ENCODE assay signal across 1 cellular context in the genomic region with DNA sequence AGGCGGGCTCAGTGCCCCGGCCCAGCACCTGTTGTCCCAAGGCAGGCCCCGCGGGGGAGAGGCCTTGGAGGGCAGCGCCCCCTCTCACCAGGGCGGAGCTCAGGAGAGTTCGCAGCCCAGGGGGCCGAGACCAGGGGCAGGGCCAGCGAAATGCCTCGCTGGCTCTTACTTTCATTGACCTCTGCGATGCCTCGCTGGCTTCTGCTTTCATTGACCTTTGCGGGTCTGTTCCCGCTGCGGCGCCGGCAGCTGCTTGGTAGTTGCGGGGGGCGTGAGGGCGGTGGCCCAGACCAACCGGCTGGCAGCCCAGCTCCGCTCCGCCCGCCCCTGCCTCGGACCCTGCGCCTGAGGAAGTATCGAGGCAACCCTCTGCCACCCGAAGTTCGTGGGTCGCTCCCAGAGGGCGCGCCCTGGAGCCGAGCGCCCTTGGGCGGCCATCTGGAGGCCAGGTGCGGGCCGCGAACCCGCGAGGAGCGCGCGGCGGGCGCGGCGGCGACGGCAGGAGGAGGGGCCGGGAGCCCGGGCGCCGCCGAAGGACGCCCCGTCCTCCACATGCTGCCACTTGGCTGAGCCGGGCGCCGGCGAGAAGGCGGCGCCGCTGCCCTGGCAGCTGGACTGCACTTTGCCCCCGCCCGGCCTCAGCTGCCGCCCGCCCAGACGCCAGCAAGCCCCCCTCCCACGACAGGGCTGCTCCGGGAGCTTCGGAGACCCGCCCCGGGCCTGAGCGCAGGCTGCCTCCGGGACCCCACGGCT.
TF ChIP-seq lines count a peak whose summit lies in the region.

No MANE protein-coding gene starts in this region.

TF ChIP-seq in K562, 482 proteins besides CTCF, POLR2A, EP300 and RAD21 (continued from another document and continues in another):
- TF ChIP-seq NR2C2 (CRISPR knock-in tag; IDR thresholded peaks at IDR 0.05) (peak; percentile 57; the same call in 1 of the 2 replicates), NR2C2 (tag; IDR thresholded peaks at IDR 0.05) (peak; percentile 68), CTBP1 (IDR thresholded peaks at IDR 0.05; ENCODE audit: borderline replicate concordance) (peak; percentile 87), ATF1 (CRISPR knock-in tag; IDR thresholded peaks at IDR 0.05) (no peak), ATF1 (tag; IDR thresholded peaks at IDR 0.05) (peak; percentile 40; the same call in 1 of the 2 replicates), NONO (IDR thresholded peaks at IDR 0.05; ENCODE audit: low read depth in 2 of 2, low read length in 1 of 2) (no peak), ARNT (IDR thresholded peaks at IDR 0.05) (no peak), YY1 (IDR thresholded peaks at IDR 0.05; ENCODE audit: borderline replicate concordance in 1 of 3, control insufficient read depth in 1 of 3, extremely low read depth in 1 of 3, insufficient read depth in 3 of 3, insufficient read length in 1 of 3, insufficient replicate concordance in 2 of 3, low read depth in 1 of 3, low read length in 2 of 3) (peak in 2 of 3 experiments; percentile 26 to 41), ARID3A (IDR thresholded peaks at IDR 0.05; ENCODE audit: borderline replicate concordance, low read depth, low read length) (no peak), STAG1 (CRISPR knock-in tag; IDR thresholded peaks at IDR 0.05; ENCODE audit: borderline replicate concordance) (no peak), PHF20 (IDR thresholded peaks at IDR 0.05; ENCODE audit: partially characterized antibody) (peak; percentile 28), ATF7 (IDR thresholded peaks at IDR 0.05) (peak; percentile 65; the same call in 1 of the 2 replicates), CREM (IDR thresholded peaks at IDR 0.05; ENCODE audit: low read depth) (0 out of 2 replicates have a peak, but pooled peaks have one; percentile 10), ZNF274 (IDR thresholded peaks at IDR 0.05; ENCODE audit: borderline replicate concordance, low read depth, low read length) (no peak), HCFC1 (IDR thresholded peaks at IDR 0.05; ENCODE audit: low read depth, low read length) (no peak), TEAD1 (CRISPR knock-in tag; IDR thresholded peaks at IDR 0.05) (peak in 1 of 2 experiments; percentile 33; a peak in 1 of 4 replicates), SOX6 (IDR thresholded peaks at IDR 0.05) (peak; percentile 46; the same call in 1 of the 2 replicates), PCBP1 (IDR thresholded peaks at IDR 0.05; ENCODE audit: low read depth, low read length, poor library complexity, severe bottlenecking) (peak; percentile 32), SRF (CRISPR knock-in tag; IDR thresholded peaks at IDR 0.05) (peak in 1 of 2 experiments; percentile 67; a peak in 1 of 4 replicates), ERF (CRISPR knock-in tag; IDR thresholded peaks at IDR 0.05) (no peak), MIER1 (IDR thresholded peaks at IDR 0.05; ENCODE audit: low read depth) (no peak), RCOR1 (IDR thresholded peaks at IDR 0.05; ENCODE audit: borderline replicate concordance in 1 of 2, low read depth in 2 of 2, low read length in 2 of 2) (peak; percentile 22 to 57; a peak in 1 of 4 replicates), BRD4 (IDR thresholded peaks at IDR 0.05) (no peak), E2F6 (IDR thresholded peaks at IDR 0.05; ENCODE audit: borderline replicate concordance in 1 of 2, extremely low read depth in 1 of 2, insufficient read depth in 1 of 2, insufficient read length in 1 of 2, low read depth in 1 of 2, low read length in 1 of 2, poor library complexity in 1 of 2, severe bottlenecking in 1 of 2) (peak in 1 of 2 experiments; percentile 49), HOXB6 (CRISPR knock-in tag; IDR thresholded peaks at IDR 0.05; ENCODE audit: borderline replicate concordance) (no peak), ZNF140 (CRISPR knock-in tag; IDR thresholded peaks at IDR 0.05) (no peak), ESRRA (IDR thresholded peaks at IDR 0.05; ENCODE audit: borderline replicate concordance, low read depth) (peak; percentile 79), EGR1 (conservative IDR thresholded peaks at IDR 0.05) (peak; percentile 61), HDAC2 (IDR thresholded peaks at IDR 0.05) (peak; percentile 8; the same call in 1 of the 2 replicates), ZNF24 (IDR thresholded peaks at IDR 0.05) (peak; percentile 45; the same call in 1 of the 2 replicates), NCOA1 (IDR thresholded peaks at IDR 0.05; ENCODE audit: low read depth) (peak; percentile 23; the same call in 1 of the 2 replicates), SUPT5H (IDR thresholded peaks at IDR 0.05) (peak; percentile 58), TBP (optimal IDR thresholded peaks at IDR 0.05; ENCODE audit: low read depth, low read length) (peak; percentile 25), BHLHE40 (IDR thresholded peaks at IDR 0.05; ENCODE audit: low read length) (0 out of 2 replicates have a peak, but pooled peaks have one; percentile 15), ILK (tag; IDR thresholded peaks at IDR 0.05; ENCODE audit: borderline replicate concordance, low read depth) (no peak), TAF9B (IDR thresholded peaks at IDR 0.05; ENCODE audit: partially characterized antibody) (peak; percentile 27), SMARCA4 (IDR thresholded peaks at IDR 0.05) (peak; percentile 49; the same call in 1 of the 2 replicates), RBM17 (IDR thresholded peaks at IDR 0.05; ENCODE audit: borderline replicate concordance, low read depth, low read length) (no peak), POLR2B (IDR thresholded peaks at IDR 0.05; ENCODE audit: low read depth, partially characterized antibody) (peak; percentile 43), TCF7L2 (IDR thresholded peaks at IDR 0.05; ENCODE audit: low read depth, low read length) (no peak), SAP30 (IDR thresholded peaks at IDR 0.05; ENCODE audit: borderline replicate concordance, insufficient read depth, low read depth, low read length, poor library complexity, severe bottlenecking) (peak; percentile 40), ZNF165 (CRISPR knock-in tag; IDR thresholded peaks at IDR 0.05; ENCODE audit: borderline replicate concordance) (0 out of 2 replicates have a peak, but pooled peaks have one; percentile 13), ZNF589 (CRISPR knock-in tag; IDR thresholded peaks at IDR 0.05; ENCODE audit: low read depth) (no peak), E2F4 (CRISPR knock-in tag; IDR thresholded peaks at IDR 0.05; ENCODE audit: low read depth) (no peak), ZBTB7A (IDR thresholded peaks at IDR 0.05; ENCODE audit: borderline replicate concordance, control insufficient read depth, low read depth, low read length) (peak; percentile 85; the same call in 1 of the 2 replicates), BCL6 (CRISPR knock-in tag; IDR thresholded peaks at IDR 0.05) (no peak), SMARCE1 (IDR thresholded peaks at IDR 0.05) (0 out of 2 replicates have a peak, but pooled peaks have one; percentile 43), KDM2B (CRISPR knock-in tag; IDR thresholded peaks at IDR 0.05) (no peak), PHF21A (IDR thresholded peaks at IDR 0.05; ENCODE audit: borderline replicate concordance, low read depth) (peak; percentile 68; the same call in 1 of the 2 replicates), EP400 (IDR thresholded peaks at IDR 0.05) (peak; percentile 67), ARID1B (IDR thresholded peaks at IDR 0.05) (peak; percentile 52), MCM7 (IDR thresholded peaks at IDR 0.05) (no peak), POLR2G (IDR thresholded peaks at IDR 0.05; ENCODE audit: low read depth, low read length) (peak; percentile 82), CREB1 (IDR thresholded peaks at IDR 0.05) (0 out of 2 replicates have a peak, but pooled peaks have one; percentile 20), CREB1 (CRISPR knock-in tag; IDR thresholded peaks at IDR 0.05) (no peak), GMEB1 (CRISPR knock-in tag; IDR thresholded peaks at IDR 0.05) (peak; percentile 20; the same call in 1 of the 2 replicates), MAZ (CRISPR knock-in tag; conservative IDR thresholded peaks at IDR 0.05 in 1 of 2, IDR thresholded peaks at IDR 0.05 in 1 of 2) (peak; percentile 64 to 86)
- TF ChIP-seq, protein P1, sequence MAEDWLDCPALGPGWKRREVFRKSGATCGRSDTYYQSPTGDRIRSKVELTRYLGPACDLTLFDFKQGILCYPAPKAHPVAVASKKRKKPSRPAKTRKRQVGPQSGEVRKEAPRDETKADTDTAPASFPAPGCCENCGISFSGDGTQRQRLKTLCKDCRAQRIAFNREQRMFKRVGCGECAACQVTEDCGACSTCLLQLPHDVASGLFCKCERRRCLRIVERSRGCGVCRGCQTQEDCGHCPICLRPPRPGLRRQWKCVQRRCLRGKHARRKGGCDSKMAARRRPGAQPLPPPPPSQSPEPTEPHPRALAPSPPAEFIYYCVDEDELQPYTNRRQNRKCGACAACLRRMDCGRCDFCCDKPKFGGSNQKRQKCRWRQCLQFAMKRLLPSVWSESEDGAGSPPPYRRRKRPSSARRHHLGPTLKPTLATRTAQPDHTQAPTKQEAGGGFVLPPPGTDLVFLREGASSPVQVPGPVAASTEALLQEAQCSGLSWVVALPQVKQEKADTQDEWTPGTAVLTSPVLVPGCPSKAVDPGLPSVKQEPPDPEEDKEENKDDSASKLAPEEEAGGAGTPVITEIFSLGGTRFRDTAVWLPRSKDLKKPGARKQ (CRISPR knock-in tag; IDR thresholded peaks at IDR 0.05) = no peak
- TF ChIP-seq, protein P2, sequence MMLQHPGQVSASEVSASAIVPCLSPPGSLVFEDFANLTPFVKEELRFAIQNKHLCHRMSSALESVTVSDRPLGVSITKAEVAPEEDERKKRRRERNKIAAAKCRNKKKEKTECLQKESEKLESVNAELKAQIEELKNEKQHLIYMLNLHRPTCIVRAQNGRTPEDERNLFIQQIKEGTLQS (IDR thresholded peaks at IDR 0.05) = no peak
- TF ChIP-seq, protein P2 (CRISPR knock-in tag; conservative IDR thresholded peaks at IDR 0.05) = 0 out of 2 replicates have a peak, but pooled peaks have one; percentile 26
- TF ChIP-seq, protein P3, sequence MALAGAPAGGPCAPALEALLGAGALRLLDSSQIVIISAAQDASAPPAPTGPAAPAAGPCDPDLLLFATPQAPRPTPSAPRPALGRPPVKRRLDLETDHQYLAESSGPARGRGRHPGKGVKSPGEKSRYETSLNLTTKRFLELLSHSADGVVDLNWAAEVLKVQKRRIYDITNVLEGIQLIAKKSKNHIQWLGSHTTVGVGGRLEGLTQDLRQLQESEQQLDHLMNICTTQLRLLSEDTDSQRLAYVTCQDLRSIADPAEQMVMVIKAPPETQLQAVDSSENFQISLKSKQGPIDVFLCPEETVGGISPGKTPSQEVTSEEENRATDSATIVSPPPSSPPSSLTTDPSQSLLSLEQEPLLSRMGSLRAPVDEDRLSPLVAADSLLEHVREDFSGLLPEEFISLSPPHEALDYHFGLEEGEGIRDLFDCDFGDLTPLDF (CRISPR knock-in tag; IDR thresholded peaks at IDR 0.05) = 0 out of 2 replicates have a peak, but pooled peaks have one; percentile 64
- TF ChIP-seq, protein P4, sequence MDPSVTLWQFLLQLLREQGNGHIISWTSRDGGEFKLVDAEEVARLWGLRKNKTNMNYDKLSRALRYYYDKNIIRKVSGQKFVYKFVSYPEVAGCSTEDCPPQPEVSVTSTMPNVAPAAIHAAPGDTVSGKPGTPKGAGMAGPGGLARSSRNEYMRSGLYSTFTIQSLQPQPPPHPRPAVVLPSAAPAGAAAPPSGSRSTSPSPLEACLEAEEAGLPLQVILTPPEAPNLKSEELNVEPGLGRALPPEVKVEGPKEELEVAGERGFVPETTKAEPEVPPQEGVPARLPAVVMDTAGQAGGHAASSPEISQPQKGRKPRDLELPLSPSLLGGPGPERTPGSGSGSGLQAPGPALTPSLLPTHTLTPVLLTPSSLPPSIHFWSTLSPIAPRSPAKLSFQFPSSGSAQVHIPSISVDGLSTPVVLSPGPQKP (CRISPR knock-in tag; IDR thresholded peaks at IDR 0.05) = no peak
